ENCODE assay signal across 1 cellular context in the genomic region with DNA sequence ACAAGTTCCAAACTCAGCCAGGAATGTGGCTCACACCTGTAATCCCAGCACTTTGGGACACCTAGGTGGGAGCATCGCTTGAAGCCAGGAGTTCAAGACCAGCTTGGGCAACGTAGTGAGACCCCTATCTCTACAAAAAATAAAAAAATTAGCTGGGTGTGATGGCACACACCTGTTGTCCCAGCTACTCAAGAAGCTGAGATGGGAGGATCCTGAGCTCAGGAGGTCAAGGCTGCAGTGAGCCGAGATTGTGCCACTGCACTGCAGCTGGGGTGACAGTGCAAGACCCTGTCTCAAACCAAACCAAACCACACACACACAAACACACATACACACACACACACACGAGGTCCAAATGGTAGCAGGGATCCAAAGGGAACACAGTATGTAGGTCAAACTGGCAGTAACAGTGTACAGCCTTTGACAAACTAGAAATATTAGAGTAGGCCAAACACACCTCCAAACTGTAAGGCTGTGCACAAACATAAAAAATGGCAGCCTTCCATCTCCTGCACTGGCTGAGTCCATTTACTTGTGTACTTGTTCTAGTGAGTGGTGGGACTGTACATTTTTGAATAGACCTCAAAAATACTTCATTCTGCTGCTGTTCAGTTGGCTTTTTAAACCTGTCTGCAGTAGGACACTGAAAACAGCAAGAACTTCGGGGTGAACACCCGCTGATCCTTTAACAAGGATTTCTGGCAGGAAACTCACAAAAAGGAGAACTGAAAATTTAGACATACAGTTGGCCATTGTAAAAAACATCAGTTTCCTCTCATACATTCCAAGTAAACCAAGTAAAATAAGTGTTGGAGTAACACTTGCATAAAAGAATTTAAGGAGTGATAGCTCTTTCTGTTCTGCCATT.
A peak's percentile ranks its signal among the peaks of the same experiment; 100 is the strongest.
TF ChIP-seq lines count a peak whose summit lies in the region.

No MANE protein-coding gene starts in this region.

TF ChIP-seq in HEK293, 187 proteins besides CTCF, POLR2A, EP300 and RAD21:
- TF ChIP-seq ZNF518A (tag by site-specific recombination; conservative IDR thresholded peaks at IDR 0.05; ENCODE audit: low read depth) (no peak), ZNF169 (tag by site-specific recombination; IDR thresholded peaks at IDR 0.05) (no peak), ZNF596 (tag by site-specific recombination; IDR thresholded peaks at IDR 0.05) (no peak), ZSCAN30 (tag by site-specific recombination; IDR thresholded peaks at IDR 0.05) (no peak), SCRT2 (tag by site-specific recombination; IDR thresholded peaks at IDR 0.05) (peak; percentile 92), ZNF792 (tag by site-specific recombination; IDR thresholded peaks at IDR 0.05) (no peak; the same call in 1 of the 2 replicates), ZNF626 (tag by site-specific recombination; IDR thresholded peaks at IDR 0.05) (no peak), OSR2 (tag by site-specific recombination; IDR thresholded peaks at IDR 0.05) (peak; percentile 38; the same call in 1 of the 2 replicates), ZBTB48 (tag by site-specific recombination; IDR thresholded peaks at IDR 0.05) (no peak), ZNF184 (tag by site-specific recombination; IDR thresholded peaks at IDR 0.05) (no peak), IKZF3 (tag by site-specific recombination; IDR thresholded peaks at IDR 0.05) (no peak), KLF7 (tag by site-specific recombination; IDR thresholded peaks at IDR 0.05; ENCODE audit: borderline replicate concordance) (no peak), ZNF777 (tag by site-specific recombination; IDR thresholded peaks at IDR 0.05; ENCODE audit: borderline replicate concordance) (no peak), KLF17 (tag by site-specific recombination; IDR thresholded peaks at IDR 0.05) (0 out of 2 replicates have a peak, but pooled peaks have one; percentile 37), ZNF624 (tag by site-specific recombination; IDR thresholded peaks at IDR 0.05) (no peak), ZNF629 (tag by site-specific recombination; IDR thresholded peaks at IDR 0.05) (no peak), PBX3 (CRISPR knock-in tag; IDR thresholded peaks at IDR 0.05) (no peak), ZNF19 (tag by site-specific recombination; IDR thresholded peaks at IDR 0.05; ENCODE audit: low read depth) (no peak), SCRT1 (tag by site-specific recombination; IDR thresholded peaks at IDR 0.05; ENCODE audit: borderline replicate concordance) (peak; percentile 90), ZBTB21 (tag by site-specific recombination; IDR thresholded peaks at IDR 0.05) (no peak), GFI1B (tag by site-specific recombination; IDR thresholded peaks at IDR 0.05) (peak; percentile 8; the same call in 1 of the 2 replicates), ZNF600 (tag by site-specific recombination; IDR thresholded peaks at IDR 0.05) (peak; percentile 64), ZNF2 (tag by site-specific recombination; IDR thresholded peaks at IDR 0.05) (peak; percentile 28; the same call in 1 of the 2 replicates), ZNF560 (tag by site-specific recombination; IDR thresholded peaks at IDR 0.05; ENCODE audit: borderline replicate concordance) (no peak), ZNF121 (tag by site-specific recombination; IDR thresholded peaks at IDR 0.05) (peak; percentile 67), SP3 (tag by site-specific recombination; IDR thresholded peaks at IDR 0.05) (no peak), ZNF211 (tag by site-specific recombination; IDR thresholded peaks at IDR 0.05; ENCODE audit: low read depth) (no peak), SALL2 (tag by site-specific recombination; IDR thresholded peaks at IDR 0.05; ENCODE audit: borderline replicate concordance) (no peak)
- TF ChIP-seq, protein P1, sequence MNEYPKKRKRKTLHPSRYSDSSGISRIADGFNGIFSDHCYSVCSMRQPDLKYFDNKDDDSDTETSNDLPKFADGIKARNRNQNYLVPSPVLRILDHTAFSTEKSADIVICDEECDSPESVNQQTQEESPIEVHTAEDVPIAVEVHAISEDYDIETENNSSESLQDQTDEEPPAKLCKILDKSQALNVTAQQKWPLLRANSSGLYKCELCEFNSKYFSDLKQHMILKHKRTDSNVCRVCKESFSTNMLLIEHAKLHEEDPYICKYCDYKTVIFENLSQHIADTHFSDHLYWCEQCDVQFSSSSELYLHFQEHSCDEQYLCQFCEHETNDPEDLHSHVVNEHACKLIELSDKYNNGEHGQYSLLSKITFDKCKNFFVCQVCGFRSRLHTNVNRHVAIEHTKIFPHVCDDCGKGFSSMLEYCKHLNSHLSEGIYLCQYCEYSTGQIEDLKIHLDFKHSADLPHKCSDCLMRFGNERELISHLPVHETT (tag by site-specific recombination; IDR thresholded peaks at IDR 0.05) = no peak
- TF ChIP-seq, protein P2, sequence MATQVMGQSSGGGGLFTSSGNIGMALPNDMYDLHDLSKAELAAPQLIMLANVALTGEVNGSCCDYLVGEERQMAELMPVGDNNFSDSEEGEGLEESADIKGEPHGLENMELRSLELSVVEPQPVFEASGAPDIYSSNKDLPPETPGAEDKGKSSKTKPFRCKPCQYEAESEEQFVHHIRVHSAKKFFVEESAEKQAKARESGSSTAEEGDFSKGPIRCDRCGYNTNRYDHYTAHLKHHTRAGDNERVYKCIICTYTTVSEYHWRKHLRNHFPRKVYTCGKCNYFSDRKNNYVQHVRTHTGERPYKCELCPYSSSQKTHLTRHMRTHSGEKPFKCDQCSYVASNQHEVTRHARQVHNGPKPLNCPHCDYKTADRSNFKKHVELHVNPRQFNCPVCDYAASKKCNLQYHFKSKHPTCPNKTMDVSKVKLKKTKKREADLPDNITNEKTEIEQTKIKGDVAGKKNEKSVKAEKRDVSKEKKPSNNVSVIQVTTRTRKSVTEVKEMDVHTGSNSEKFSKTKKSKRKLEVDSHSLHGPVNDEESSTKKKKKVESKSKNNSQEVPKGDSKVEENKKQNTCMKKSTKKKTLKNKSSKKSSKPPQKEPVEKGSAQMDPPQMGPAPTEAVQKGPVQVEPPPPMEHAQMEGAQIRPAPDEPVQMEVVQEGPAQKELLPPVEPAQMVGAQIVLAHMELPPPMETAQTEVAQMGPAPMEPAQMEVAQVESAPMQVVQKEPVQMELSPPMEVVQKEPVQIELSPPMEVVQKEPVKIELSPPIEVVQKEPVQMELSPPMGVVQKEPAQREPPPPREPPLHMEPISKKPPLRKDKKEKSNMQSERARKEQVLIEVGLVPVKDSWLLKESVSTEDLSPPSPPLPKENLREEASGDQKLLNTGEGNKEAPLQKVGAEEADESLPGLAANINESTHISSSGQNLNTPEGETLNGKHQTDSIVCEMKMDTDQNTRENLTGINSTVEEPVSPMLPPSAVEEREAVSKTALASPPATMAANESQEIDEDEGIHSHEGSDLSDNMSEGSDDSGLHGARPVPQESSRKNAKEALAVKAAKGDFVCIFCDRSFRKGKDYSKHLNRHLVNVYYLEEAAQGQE (tag by site-specific recombination; IDR thresholded peaks at IDR 0.05) = no peak
